ENCODE assay signal across 24 cellular contexts in genomic region chr1:207033302-207033701, GRCh38. TPM values are rescaled to one million over a fixed set of nuclear protein-coding genes. Genes with fewer than 3 reads are reported as not detected.
A peak's percentile ranks its signal among the peaks of the same experiment; 100 is the strongest.
DNase-seq lines count a peak whose midpoint lies in the region; ATAC-seq, FAIRE-seq and TF ChIP-seq lines count a peak whose summit lies in the region.
"Had no signal": no experiment of that assay in that cellular context is flagged by ENCODE, and none has a peak within 500 bp of the region (broad histone marks: within the 10 kb centered on the region; RNA-seq: fewer than 3 reads in every experiment).

No MANE protein-coding gene starts in this region.

- no TSS peak for BruUV-seq in IMR-90 (replicated peaks; lab: Mats Ljungman, UMichigan)

- no peaks in the 10 kb centered on the region for H3K36me3 ChIP-seq in IMR-90 (ENCODE audit: control insufficient read depth, insufficient read depth, low read length)
- peaks cover 1% of the 10 kb centered on the region for H3K36me3 ChIP-seq in bronchial epithelial cell (ENCODE audit: control insufficient read depth, insufficient read depth, low read length)
- H3K36me3 ChIP-seq in thyroid gland, result no peaks in the 10 kb centered on the region
- H3K36me3 ChIP-seq: ascending aorta had no signal

- H3K18ac ChIP-seq in IMR-90 (ENCODE audit: low read depth, low read length), result no peak overlapping the region

- no peak overlapping the region for H3K4ac ChIP-seq in IMR-90 (ENCODE audit: low read depth, low read length)

- DNase-seq in IMR-90, result no peak
- peak; percentile 22 for DNase-seq in bronchial epithelial cell (ENCODE audit: low read depth)
- no peak for DNase-seq in left lobe of liver (ENCODE audit: low spot score)
- DNase-seq in thyroid gland, result no peak
- DNase-seq in activated CD8-positive, alpha-beta memory T cell treated with anti-CD3 and anti-CD28 coated beads, Interleukin-2, amount 10 ng/mL, durations not matched to agents 7 days and 5 days, result no peak
- no peak for DNase-seq in head of caudate nucleus
- DNase-seq: activated CD4-positive, alpha-beta T cell treated with anti-CD3 and anti-CD28 coated beads for 1 hour; CD8-positive, alpha-beta memory T cell; cerebellar nuclear complex; effector CD8-positive, alpha-beta T cell; immature natural killer cell; substantia nigra; T1000 had no signal

- H3K27me3 Mint-ChIP-seq in activated CD8-positive, alpha-beta memory T cell treated with anti-CD3 and anti-CD28 coated beads, Interleukin-2, amount 10 ng/mL, durations not matched to agents 7 days and 5 days, result peaks cover 67% of the 10 kb centered on the region

- no peak overlapping the region for H3K4me3 Mint-ChIP-seq in activated CD8-positive, alpha-beta memory T cell treated with anti-CD3 and anti-CD28 coated beads, Interleukin-2, amount 10 ng/mL, durations not matched to agents 7 days and 5 days
- H3K4me3 Mint-ChIP-seq: activated T-helper 1 cell treated with anti-CD3 and anti-CD28 coated beads, Interleukin-12 subunit alpha, Interleukin-12 subunit beta, Interleukin-2, Interleukin-4 antibody, amounts not matched to agents 30 ng/mL and 10 ng/mL and 1 ng/mL, durations not matched to agents 14 hours and 24 hours and 36 hours; CD8-positive, alpha-beta memory T cell; immature natural killer cell had no signal

- H3K4me1 Mint-ChIP-seq in activated CD8-positive, alpha-beta memory T cell treated with anti-CD3 and anti-CD28 coated beads, Interleukin-2, amount 10 ng/mL, durations not matched to agents 7 days and 5 days, result no peaks in the 10 kb centered on the region
- H3K4me1 Mint-ChIP-seq: CD8-positive, alpha-beta memory T cell; immature natural killer cell had no signal

- H3K27me3 ChIP-seq in IMR-90 (ENCODE audit: control insufficient read depth, insufficient read depth, low read length) (peaks cover 10% of the 10 kb centered on the region), bronchial epithelial cell (ENCODE audit: control insufficient read depth, insufficient read depth, low read length) (no peaks in the 10 kb centered on the region), thyroid gland (no peaks in the 10 kb centered on the region)
- H3K27me3 ChIP-seq: ascending aorta had no signal

- no peak for TF ChIP-seq POLR2A in IMR-90 (IDR thresholded peaks at IDR 0.05; ENCODE audit: low read depth, low read length)
- TF ChIP-seq POLR2A in thyroid gland (IDR thresholded peaks at IDR 0.05), result no peak

- H3K9me3 Mint-ChIP-seq in activated CD8-positive, alpha-beta memory T cell treated with anti-CD3 and anti-CD28 coated beads, Interleukin-2, amount 10 ng/mL, durations not matched to agents 7 days and 5 days (ENCODE audit: low read depth), result no peaks in the 10 kb centered on the region
- H3K9me3 Mint-ChIP-seq: activated naive CD4-positive, alpha-beta T cell treated with anti-CD3 and anti-CD28 coated beads, Interleukin-2, amount 50 U/mL, for 72 hours; activated T-helper 1 cell treated with anti-CD3 and anti-CD28 coated beads, Interleukin-12 subunit alpha, Interleukin-12 subunit beta, Interleukin-2, Interleukin-4 antibody, amounts not matched to agents 30 ng/mL and 10 ng/mL and 1 ng/mL, durations not matched to agents 14 hours and 24 hours and 36 hours; CD8-positive, alpha-beta memory T cell; immature natural killer cell had no signal

- no peaks in the 10 kb centered on the region for H4K20me1 ChIP-seq in IMR-90 (ENCODE audit: insufficient read depth, low read length)

- peaks cover 3% of the 10 kb centered on the region; the same call in 1 of the 2 replicates for H3K9me1 ChIP-seq in IMR-90 (ENCODE audit: insufficient read depth, low read length)

- H3K79me1 ChIP-seq in IMR-90 (ENCODE audit: low read depth in 1 of 2, low read length in 2 of 2), result no peaks in the 10 kb centered on the region

- TF ChIP-seq CTCF in IMR-90 (conservative IDR thresholded peaks at IDR 0.05; ENCODE audit: low read depth, low read length) (no peak), bronchial epithelial cell (IDR thresholded peaks at IDR 0.05; ENCODE audit: insufficient read depth, low read length, severe bottlenecking) (no peak), thyroid gland (IDR thresholded peaks at IDR 0.05) (no peak)

- no peak for FAIRE-seq in bronchial epithelial cell (lab: Jason Lieb, UNC)
- FAIRE-seq: HTR-8/SVneo had no signal

- CTCF ChIA-PET in IMR-90 (lab: Yijun Ruan, JAX), result interaction anchor here (1.3 kb wide), 1 partner anchor 17 kb away, joined by 5 read pairs; no protein-coding TSS in a partner anchor
- CTCF ChIA-PET in activated CD8-positive, alpha-beta memory T cell treated with anti-CD3 and anti-CD28 coated beads, Interleukin-2, amount 10 ng/mL, durations not matched to agents 7 days and 5 days (lab: Charles Lee), result interaction anchor here (1.1 to 1.9 kb wide), 4 partner anchors 11 to 100 kb away, joined by 3 to 6 read pairs (median 4); no protein-coding TSS in a partner anchor

- H2BK20ac ChIP-seq in IMR-90 (ENCODE audit: low read depth, low read length), result no peak overlapping the region

- H2AFZ ChIP-seq in IMR-90 (replicated peaks; ENCODE audit: low read length, poor library complexity), result no peak overlapping the region

- H3K14ac ChIP-seq in IMR-90 (replicated peaks; ENCODE audit: low read depth, low read length), result no peak overlapping the region

- no peak overlapping the region for H3K23ac ChIP-seq in IMR-90 (ENCODE audit: low read depth, low read length)

- no peak overlapping the region for H2BK5ac ChIP-seq in IMR-90 (ENCODE audit: low read depth, low read length, poor library complexity, severe bottlenecking)

- no peak overlapping the region for H4K91ac ChIP-seq in IMR-90 (ENCODE audit: insufficient read depth, low read depth, low read length)

- H3K36me3 Mint-ChIP-seq in activated CD8-positive, alpha-beta memory T cell treated with anti-CD3 and anti-CD28 coated beads, Interleukin-2, amount 10 ng/mL, durations not matched to agents 7 days and 5 days, result no peaks in the 10 kb centered on the region
- H3K36me3 Mint-ChIP-seq: activated naive CD4-positive, alpha-beta T cell treated with anti-CD3 and anti-CD28 coated beads, Interleukin-2, amount 50 U/mL, for 72 hours; CD8-positive, alpha-beta memory T cell; immature natural killer cell had no signal

- no peak for TF ChIP-seq RAD21 in IMR-90 (IDR thresholded peaks at IDR 0.05; ENCODE audit: low read length)

- no peak overlapping the region for H3K4me2 ChIP-seq in IMR-90 (ENCODE audit: low read depth, low read length)

- H3K27ac Mint-ChIP-seq in activated CD8-positive, alpha-beta memory T cell treated with anti-CD3 and anti-CD28 coated beads, Interleukin-2, amount 10 ng/mL, durations not matched to agents 7 days and 5 days, result no peak overlapping the region
- H3K27ac Mint-ChIP-seq: activated naive CD4-positive, alpha-beta T cell treated with anti-CD3 and anti-CD28 coated beads, Interleukin-2, amount 50 U/mL, for 72 hours; activated T-helper 1 cell treated with anti-CD3 and anti-CD28 coated beads, Interleukin-12 subunit alpha, Interleukin-12 subunit beta, Interleukin-2, Interleukin-4 antibody, amounts not matched to agents 30 ng/mL and 10 ng/mL and 1 ng/mL, durations not matched to agents 14 hours and 24 hours and 36 hours; CD8-positive, alpha-beta memory T cell; immature natural killer cell had no signal

- in situ Hi-C loops in IMR-90 (cut with MboI; ENCODE audit: low sequenced_read_pairs), result no loop called here

- ATAC-seq in IMR-90 (ENCODE audit: low read depth) (no peak), left lobe of liver (peak; percentile 15), HG03159 (IDR thresholded peaks at IDR 0.05; ENCODE audit: unreplicated experiment) (no peak), GM21390 (IDR thresholded peaks at IDR 0.05; ENCODE audit: unreplicated experiment) (no peak)
- ATAC-seq in activated CD8-positive, alpha-beta memory T cell treated with anti-CD3 and anti-CD28 coated beads, Interleukin-2, amount 10 ng/mL, durations not matched to agents 7 days and 5 days, result no peak
- ATAC-seq: activated naive CD4-positive, alpha-beta T cell treated with anti-CD3 and anti-CD28 coated beads, Interleukin-2, amount 50 U/mL, for 72 hours had no signal

- H4K8ac ChIP-seq in IMR-90 (ENCODE audit: low read depth in 2 of 2, low read length in 2 of 2), result no peak overlapping the region

- H3K4me3 ChIP-seq in IMR-90 (ENCODE audit: insufficient read depth, low read depth, low read length) (no peak overlapping the region), bronchial epithelial cell (ENCODE audit: low read depth, low read length) (no peak overlapping the region), thyroid gland (replicated peaks in 1 of 3) (no peak overlapping the region)
- H3K4me3 ChIP-seq: ascending aorta, lung had no signal

- no peak overlapping the region for H3K56ac ChIP-seq in IMR-90 (ENCODE audit: extremely low read depth, insufficient read depth, low read length)

- intact Hi-C loops in IMR-90 (cut with micrococcal nuclease) (no loop called here), thyroid gland (cut with DNase I) (no loop called here), head of caudate nucleus (cut with DNase I) (no loop called here)

- no peak overlapping the region for H2AK9ac ChIP-seq in IMR-90 (replicated peaks; ENCODE audit: low read depth, low read length, poor library complexity)

- dilution Hi-C loops in IMR-90 (cut with HindIII; ENCODE audit: low sequenced_read_pairs, unreplicated experiment), result no loop called here

- H3K9ac ChIP-seq in IMR-90 (ENCODE audit: low read depth, low read length), result no peak overlapping the region

- POLR2A ChIA-PET in IMR-90 (lab: Charles Lee; ENCODE audit: unreplicated experiment), result no interaction called here

- no peak overlapping the region for H3K27ac ChIP-seq in IMR-90 (ENCODE audit: insufficient read depth, low read length)
- peak overlapping the region; percentile 67 to 86 (median 80) for H3K27ac ChIP-seq in thyroid gland
- H3K27ac ChIP-seq: ascending aorta had no signal

- H2BK120ac ChIP-seq in IMR-90 (ENCODE audit: low read depth, low read length), result no peak overlapping the region

- WGBS in IMR-90 (ENCODE audit: extremely low coverage in 2 of 2, insufficient read length in 1 of 2), 2 experiments, result no CpG with 5 or more reads among the region's 2 CpGs
- 32 to 37% methylated on average over 2 of the region's 2 CpGs for WGBS in thyroid gland, 2 donors

- H4K5ac ChIP-seq in IMR-90 (ENCODE audit: low read depth, low read length), result no peak overlapping the region

- H3K9me3 ChIP-seq in IMR-90 (ENCODE audit: control insufficient read depth, insufficient read depth, low read length), result no peaks in the 10 kb centered on the region
- H3K9me3 ChIP-seq in thyroid gland, result no peaks in the 10 kb centered on the region
- H3K9me3 ChIP-seq: ascending aorta had no signal

- H2AK5ac ChIP-seq in IMR-90 (ENCODE audit: low read depth, low read length), result 0 out of 2 replicates have a peak overlapping the region, but pooled peaks have one; percentile 44

- H2BK15ac ChIP-seq in IMR-90 (ENCODE audit: low read depth, low read length), result no peak overlapping the region

- H3K4me1 ChIP-seq in IMR-90 (ENCODE audit: control insufficient read depth, insufficient read depth, low read length) (no peaks in the 10 kb centered on the region), thyroid gland (peaks cover 18 to 20% of the 10 kb centered on the region in 2 donors)
- H3K4me1 ChIP-seq: ascending aorta had no signal

RNA-seq across cellular contexts. Expression of gene C1orf116, which starts 0.7 kb away (rescaled TPM):
- under 0.01 TPM in 1 of 2 replicates, not detected in the other for total RNA-seq in IMR-90 (2012; rRNA removed)
- 0.03 TPM in 1 of 2 replicates, not detected in the other for polyA plus RNA-seq in IMR-90 (2012; rRNA removed)
- polyA plus RNA-seq in IMR-90 (2012; cell fraction: cytosol; rRNA removed), result 0.01 TPM in 1 of 2 replicates, not detected in the other
- 0.01 and 0.03 TPM in 2 replicates for polyA plus RNA-seq in IMR-90 (2012; cell fraction: nucleus; rRNA removed; ENCODE audit: low replicate concordance)
- 20.0 and 29.6 TPM in 2 replicates for total RNA-seq in bronchial epithelial cell
- 0.55 TPM for total RNA-seq in left lobe of liver
- total RNA-seq in thyroid gland, result 10 to 100 TPM in 3 of 4 donors, 1 to 10 TPM in 1; 7.1 to 24.6 (median 13.3) TPM
- not detected for total RNA-seq in activated CD8-positive, alpha-beta memory T cell treated with anti-CD3 and anti-CD28 coated beads, Interleukin-2, amount 10 ng/mL, durations not matched to agents 7 days and 5 days
- total RNA-seq: activated CD8-positive, alpha-beta memory T cell treated with anti-CD3 and anti-CD28 coated beads for 36 hours; activated T-helper 1 cell treated with anti-CD3 and anti-CD28 coated beads, Interleukin-12 subunit alpha, Interleukin-12 subunit beta, Interleukin-2, Interleukin-4 antibody, amounts not matched to agents 30 ng/mL and 10 ng/mL and 1 ng/mL, durations not matched to agents 14 hours and 24 hours and 36 hours; ascending aorta; CD8-positive, alpha-beta memory T cell; fibroblast of lung; NCI-H460; osteoblast had no signal
- polyA plus RNA-seq: CD8-positive, alpha-beta memory T cell had no signal

RNA-seq across cellular contexts. Expression of gene YOD1, which starts 17.7 kb away (rescaled TPM):
- 5.4 and 10.3 TPM in 2 replicates for total RNA-seq in IMR-90 (2012; rRNA removed)
- polyA plus RNA-seq in IMR-90 (2012; rRNA removed), result 1.6 and 1.8 TPM in 2 replicates
- 0.17 and 0.26 TPM in 2 replicates for polyA plus RNA-seq in IMR-90 (2012; cell fraction: cytosol; rRNA removed)
- polyA plus RNA-seq in IMR-90 (2012; cell fraction: nucleus; rRNA removed; ENCODE audit: low replicate concordance), result 0.81 and 3.8 TPM in 2 replicates
- total RNA-seq in bronchial epithelial cell, result 12.8 and 15.3 TPM in 2 replicates
- 3.0 TPM for total RNA-seq in left lobe of liver
- total RNA-seq in thyroid gland, result 10 to 100 TPM; 11.6 to 17.7 (median 13.5) TPM
- total RNA-seq in activated CD8-positive, alpha-beta memory T cell treated with anti-CD3 and anti-CD28 coated beads, Interleukin-2, amount 10 ng/mL, durations not matched to agents 7 days and 5 days, result 1 to 10 TPM; 8.7 to 9.7 TPM

RNA-seq across cellular contexts. Expression of gene PFKFB2, which starts 19.8 kb away (rescaled TPM):
- total RNA-seq in IMR-90 (2012; rRNA removed) (1.3 and 1.7 TPM in 2 replicates), bronchial epithelial cell (36.9 and 63.2 TPM in 2 replicates), left lobe of liver (4.1 TPM), thyroid gland (100 to 1,000 TPM in 2 of 4 donors, 10 to 100 TPM in 2; 87.7 to 191 (median 110) TPM)
- 0.53 and 0.62 TPM in 2 replicates for polyA plus RNA-seq in IMR-90 (2012; rRNA removed)
- polyA plus RNA-seq in IMR-90 (2012; cell fraction: cytosol; rRNA removed), result 0.14 TPM in 2 replicates
- polyA plus RNA-seq in IMR-90 (2012; cell fraction: nucleus; rRNA removed; ENCODE audit: low replicate concordance), result 0.27 and 1.4 TPM in 2 replicates
- 1 to 10 TPM; 2.3 TPM for total RNA-seq in activated CD8-positive, alpha-beta memory T cell treated with anti-CD3 and anti-CD28 coated beads, Interleukin-2, amount 10 ng/mL, durations not matched to agents 7 days and 5 days

RNA-seq across cellular contexts. Expression of gene C4BPB, which starts 55.4 kb away (rescaled TPM):
- total RNA-seq in IMR-90 (2012; rRNA removed) (not detected in 2 replicates), bronchial epithelial cell (not detected in 2 replicates), left lobe of liver (223 TPM), thyroid gland (not detected)
- not detected in 2 replicates for polyA plus RNA-seq in IMR-90 (2012; rRNA removed)
- not detected in 2 replicates for polyA plus RNA-seq in IMR-90 (2012; cell fraction: cytosol; rRNA removed)
- not detected in 2 replicates for polyA plus RNA-seq in IMR-90 (2012; cell fraction: nucleus; rRNA removed; ENCODE audit: low replicate concordance)
- total RNA-seq in activated CD8-positive, alpha-beta memory T cell treated with anti-CD3 and anti-CD28 coated beads, Interleukin-2, amount 10 ng/mL, durations not matched to agents 7 days and 5 days, result 1 to 10 TPM in 1 of 2 experiments, under 1 TPM in 1; 0.91 to 1.1 TPM
- total RNA-seq: ascending aorta, fibroblast of lung, NCI-H460, osteoblast had no signal
- polyA plus RNA-seq: CD8-positive, alpha-beta memory T cell; fibroblast of lung had no signal
